ENCODE assay signal across 15 cellular contexts in genomic region chr1:186839077-186839400, GRCh38. TPM values are rescaled to one million over a fixed set of nuclear protein-coding genes. Genes with fewer than 3 reads are reported as not detected.
DNase-seq lines count a peak whose midpoint lies in the region; ATAC-seq and TF ChIP-seq lines count a peak whose summit lies in the region.
"Had no signal": no experiment of that assay in that cellular context is flagged by ENCODE, and none has a peak within 500 bp of the region (broad histone marks: within the 10 kb centered on the region; RNA-seq: fewer than 3 reads in every experiment).

No MANE protein-coding gene starts in this region.

- ATAC-seq in GM18502 (IDR thresholded peaks at IDR 0.05; ENCODE audit: poor library complexity, unreplicated experiment) = peak; percentile 68
- peak; percentile 58 for ATAC-seq in GM21529 (IDR thresholded peaks at IDR 0.05; ENCODE audit: unreplicated experiment)
- ATAC-seq in CD4-positive, alpha-beta T cell (ENCODE audit: poor library complexity) = no peak
- ATAC-seq in naive thymus-derived CD4-positive, alpha-beta T cell = no peak
- ATAC-seq: HepG2 had no signal

- no peaks in the 10 kb centered on the region for H3K27me3 Mint-ChIP-seq in CD4-positive, alpha-beta T cell
- peaks cover 0 to 6% (median under 1%) of the 10 kb centered on the region in 5 donors for H3K27me3 Mint-ChIP-seq in naive thymus-derived CD4-positive, alpha-beta T cell

- H3K4me1 ChIP-seq in KMS-11 (ENCODE audit: low read depth, poor library complexity, severe bottlenecking) = peaks cover 41% of the 10 kb centered on the region
- no peaks in the 10 kb centered on the region for H3K4me1 ChIP-seq in naive thymus-derived CD4-positive, alpha-beta T cell (ENCODE audit: control insufficient read depth in 2 of 2, insufficient read depth in 2 of 2, low read length in 2 of 2)

- H3K9me3 Mint-ChIP-seq in CD4-positive, alpha-beta T cell = no peaks in the 10 kb centered on the region
- H3K9me3 Mint-ChIP-seq in naive thymus-derived CD4-positive, alpha-beta T cell = peaks cover 0 to 4% (median 0%) of the 10 kb centered on the region in 11 donors

- H3K27ac Mint-ChIP-seq in CD4-positive, alpha-beta T cell = no peak overlapping the region
- no peak overlapping the region for H3K27ac Mint-ChIP-seq in naive thymus-derived CD4-positive, alpha-beta T cell

- H3K36me3 ChIP-seq in KMS-11 (ENCODE audit: insufficient read depth) = no peaks in the 10 kb centered on the region
- H3K36me3 ChIP-seq in naive thymus-derived CD4-positive, alpha-beta T cell (ENCODE audit: control insufficient read depth in 2 of 3, insufficient read depth in 3 of 3, low read length in 3 of 3) = no peaks in the 10 kb centered on the region

- no peak overlapping the region for H2AFZ ChIP-seq in KMS-11 (ENCODE audit: low read depth)
- H2AFZ ChIP-seq: GM23248 had no signal

- CTCF ChIA-PET in CD4-positive, alpha-beta T cell (lab: Charles Lee) = no interaction called here
- CTCF ChIA-PET in naive thymus-derived CD4-positive, alpha-beta T cell (lab: Charles Lee) = no interaction called here

- no peaks in the 10 kb centered on the region for H3K4me1 Mint-ChIP-seq in CD4-positive, alpha-beta T cell (ENCODE audit: low read depth)
- H3K4me1 Mint-ChIP-seq in naive thymus-derived CD4-positive, alpha-beta T cell = peaks cover 0 to 4% (median 0%) of the 10 kb centered on the region in 7 donors

- no peak overlapping the region for H3K9ac ChIP-seq in KMS-11
- H3K9ac ChIP-seq: GM23248 had no signal

- no peaks in the 10 kb centered on the region for H3K9me3 ChIP-seq in CD4-positive, alpha-beta T cell (ENCODE audit: control insufficient read depth, low read length)
- no peaks in the 10 kb centered on the region for H3K9me3 ChIP-seq in naive thymus-derived CD4-positive, alpha-beta T cell (ENCODE audit: control insufficient read depth in 2 of 3, low read length in 3 of 3)

- peak overlapping the region; percentile 61 for H3K4me2 ChIP-seq in KMS-11

- H4K20me1 ChIP-seq in KMS-11 (ENCODE audit: insufficient read depth) = no peaks in the 10 kb centered on the region

- H3K27me3 ChIP-seq in KMS-11 (ENCODE audit: insufficient read depth, low read depth) = no peaks in the 10 kb centered on the region
- H3K27me3 ChIP-seq in CD4-positive, alpha-beta T cell (ENCODE audit: control insufficient read depth, insufficient read depth, low read length) = no peaks in the 10 kb centered on the region
- H3K27me3 ChIP-seq in naive thymus-derived CD4-positive, alpha-beta T cell (ENCODE audit: control insufficient read depth in 2 of 2, insufficient read depth in 2 of 2, low read length in 2 of 2) = no peaks in the 10 kb centered on the region

- POLR2A ChIA-PET in CD4-positive, alpha-beta T cell (lab: Charles Lee) = no interaction called here
- POLR2A ChIA-PET in naive thymus-derived CD4-positive, alpha-beta T cell (lab: Charles Lee) = no interaction called here

- no peak overlapping the region; the same call in 1 of the 2 replicates for H3K27ac ChIP-seq in KMS-11
- no peak overlapping the region for H3K27ac ChIP-seq in CD4-positive, alpha-beta T cell (ENCODE audit: low read depth, low read length)
- H3K27ac ChIP-seq in naive thymus-derived CD4-positive, alpha-beta T cell (ENCODE audit: low read depth, low read length) = no peak overlapping the region
- H3K27ac ChIP-seq: GM23248 had no signal

- H3K79me2 ChIP-seq in KMS-11 (ENCODE audit: insufficient read depth, low read depth) = no peaks in the 10 kb centered on the region

- H3K4me3 Mint-ChIP-seq in CD4-positive, alpha-beta T cell = no peak overlapping the region
- H3K4me3 Mint-ChIP-seq in naive thymus-derived CD4-positive, alpha-beta T cell = no peak overlapping the region

- TF ChIP-seq CTCF in KMS-11 (conservative IDR thresholded peaks at IDR 0.05; ENCODE audit: low read depth, low read length) = no peak
- TF ChIP-seq CTCF in CD4-positive, alpha-beta T cell (IDR thresholded peaks at IDR 0.05) = no peak

- DNase-seq in left kidney (ENCODE audit: low read depth, low spot score) (peak; percentile 39), foreskin melanocyte (no peak), dermis blood vessel endothelial cell (no peak)
- no peak for DNase-seq in CD4-positive, alpha-beta T cell
- DNase-seq in naive thymus-derived CD4-positive, alpha-beta T cell = no peak
- DNase-seq: activated CD8-positive, alpha-beta memory T cell treated with anti-CD3 and anti-CD28 coated beads, Interleukin-2, amount 50 U/mL, for 48 hours; GM23248; midbrain; NCI-H2029; stimulated activated CD4-positive, alpha-beta T cell treated with anti-CD3 and anti-CD28 coated beads, Interleukin-4, amount 100 ng/mL, for 24 hours; stimulated activated naive CD4-positive, alpha-beta T cell had no signal

- intact Hi-C loops in CD4-positive, alpha-beta T cell (cut with DNase I, micrococcal nuclease) = no loop called here
- intact Hi-C loops in naive thymus-derived CD4-positive, alpha-beta T cell (cut with micrococcal nuclease) = no loop called here

- peak overlapping the region; percentile 62 for H3K4me3 ChIP-seq in KMS-11 (IDR thresholded peaks at IDR 0.05; ENCODE audit: insufficient read depth, low read depth, low read length)
- no peak overlapping the region for H3K4me3 ChIP-seq in naive thymus-derived CD4-positive, alpha-beta T cell (ENCODE audit: low read length)
- H3K4me3 ChIP-seq: GM23248 had no signal

- H3K36me3 Mint-ChIP-seq in CD4-positive, alpha-beta T cell (ENCODE audit: low read depth) = no peaks in the 10 kb centered on the region
- no peaks in the 10 kb centered on the region for H3K36me3 Mint-ChIP-seq in naive thymus-derived CD4-positive, alpha-beta T cell

RNA-seq across cellular contexts. Expression of gene PLA2G4A, which starts 10.3 kb away (rescaled TPM):
- total RNA-seq in CD4-positive, alpha-beta T cell = not detected
- 1 to 10 TPM in 1 of 5 experiments, under 1 TPM in 2, not detected in 2; 0.13 to 2.8 (median 0.24) TPM for total RNA-seq in naive thymus-derived CD4-positive, alpha-beta T cell
- polyA plus RNA-seq in naive thymus-derived CD4-positive, alpha-beta T cell = not detected
- 16.8 and 25.9 TPM in 2 replicates for total RNA-seq in dermis blood vessel endothelial cell
- total RNA-seq: HepG2 had no signal
- polyA plus RNA-seq: HepG2 had no signal

Comparison
In these comparisons a context has a peak if more than half of its experiments do, and no peak if none do; other contexts are left out.
1. ATAC-seq: peak in GM18502 (single experiment) and GM21529 (single experiment); none in CD4-positive, alpha-beta T cell (single experiment) and naive thymus-derived CD4-positive, alpha-beta T cell (single experiment).